ENCODE assay signal across 11 cellular contexts in the genomic region with DNA sequence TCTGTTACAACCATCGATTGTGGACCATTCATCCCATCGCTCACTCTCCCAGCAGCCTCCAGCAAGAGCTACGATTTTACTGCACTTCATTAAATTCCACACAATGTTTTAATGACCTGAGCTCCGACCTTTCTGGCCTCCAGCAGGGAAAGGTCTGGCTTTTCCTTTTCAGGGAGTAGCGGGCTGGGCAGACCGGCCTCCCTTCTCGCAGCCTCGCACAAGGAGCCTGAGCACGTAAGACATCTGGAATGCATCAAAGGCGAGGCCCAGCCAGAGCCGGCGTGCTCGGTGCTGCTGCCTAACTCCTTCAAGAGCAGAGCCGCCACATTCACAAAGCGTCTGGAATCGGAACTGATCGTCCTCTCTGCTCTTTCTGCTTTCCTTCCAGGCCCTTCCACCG. TPM values are rescaled to one million over a fixed set of nuclear protein-coding genes. Genes with fewer than 3 reads are reported as not detected.
A peak's percentile ranks its signal among the peaks of the same experiment; 100 is the strongest.
DNase-seq lines count a peak whose midpoint lies in the region; ATAC-seq and TF ChIP-seq lines count a peak whose summit lies in the region.
"Had no signal": no experiment of that assay in that cellular context is flagged by ENCODE, and none has a peak within 500 bp of the region (broad histone marks: within the 10 kb centered on the region; RNA-seq: fewer than 3 reads in every experiment).

No MANE protein-coding gene starts in this region.

- H3K9me3 Mint-ChIP-seq in MCF 10A (ENCODE audit: unreplicated experiment) (no peaks in the 10 kb centered on the region), neural progenitor cell (peaks cover 24% of the 10 kb centered on the region)

- H3K27me3 Mint-ChIP-seq in MCF 10A (ENCODE audit: insufficient read depth, unreplicated experiment) = no peaks in the 10 kb centered on the region
- H3K27me3 Mint-ChIP-seq in neural progenitor cell (ENCODE audit: insufficient read depth, low read depth) = peaks cover 5% of the 10 kb centered on the region

- H3K36me3 ChIP-seq in breast epithelium (no peaks in the 10 kb centered on the region), neural progenitor cell (no peaks in the 10 kb centered on the region), aorta (ENCODE audit: control insufficient read depth in 1 of 2, insufficient read depth in 2 of 2, low read length in 1 of 2) (no peaks in the 10 kb centered on the region)

- CTCF ChIA-PET in MCF 10A (lab: Yijun Ruan, JAX) = interaction anchor here (2.0 kb wide), 1 partner anchor 11 kb away, joined by 4 read pairs; no protein-coding TSS in a partner anchor

- no peaks in the 10 kb centered on the region for H3K27me3 ChIP-seq in breast epithelium
- no peaks in the 10 kb centered on the region for H3K27me3 ChIP-seq in neural progenitor cell
- H3K27me3 ChIP-seq in aorta (ENCODE audit: control insufficient read depth in 1 of 2, insufficient read depth in 2 of 2, low read length in 1 of 2) = no peaks in the 10 kb centered on the region

- peak overlapping the region; percentile 59 for H3K4me2 ChIP-seq in neural progenitor cell

- H3K4me3 Mint-ChIP-seq in MCF 10A (ENCODE audit: unreplicated experiment) = no peak overlapping the region
- H3K4me3 Mint-ChIP-seq in neural progenitor cell = peak overlapping the region; percentile 63

- H3K27ac ChIP-seq in breast epithelium (peak overlapping the region; percentile 33 to 63), neural progenitor cell (peak overlapping the region; percentile 83), aorta (ENCODE audit: low read depth in 1 of 2, low read length in 2 of 2) (peak overlapping the region in 1 of 2 donors; percentile 48)

- intact Hi-C loops in breast epithelium (cut with DNase I; ENCODE audit: low total_unique reads) = no loop called here
- intact Hi-C loops in MCF 10A (cut with micrococcal nuclease) = no loop called here
- intact Hi-C loops in aorta (cut with DNase I) = loop anchor here (5.0 kb wide), 2 partner anchors 33 to 62 kb away; partner anchors contain the start of genes FHAD1 (in 1 of the 2) and TMEM51 (in 1 of the 2)

- no peaks in the 10 kb centered on the region for H3K4me1 ChIP-seq in breast epithelium
- peaks cover 36% of the 10 kb centered on the region for H3K4me1 ChIP-seq in neural progenitor cell
- H3K4me1 ChIP-seq in aorta (ENCODE audit: control insufficient read depth in 1 of 2, insufficient read depth in 2 of 2, low read length in 2 of 2) = peaks cover 0 to 7% of the 10 kb centered on the region in 2 donors

- no peaks in the 10 kb centered on the region for H3K4me1 Mint-ChIP-seq in MCF 10A (ENCODE audit: insufficient read depth, unreplicated experiment)
- H3K4me1 Mint-ChIP-seq in neural progenitor cell = peaks cover 46% of the 10 kb centered on the region

- no TSS peak for BruUV-seq in MCF 10A (replicated peaks; lab: Mats Ljungman, UMichigan)

- 35 to 45% methylated on average over 18 of the region's 18 CpGs for WGBS in aorta, 2 donors

- ATAC-seq in aorta (ENCODE audit: low FRiP score) = peak; percentile 37

- H3F3A ChIP-seq in neural progenitor cell (ENCODE audit: low read depth) = peaks cover 34% of the 10 kb centered on the region

- H3K4me3 ChIP-seq in breast epithelium (no peak overlapping the region), fibroblast of villous mesenchyme (ENCODE audit: low read depth, low read length) (no peak overlapping the region), neural progenitor cell (no peak overlapping the region), aorta (ENCODE audit: low read length in 2 of 2) (no peak overlapping the region)
- H3K4me3 ChIP-seq: lung had no signal

- TF ChIP-seq CTCF in breast epithelium (IDR thresholded peaks at IDR 0.05) = no peak
- TF ChIP-seq CTCF in MCF 10A (IDR thresholded peaks at IDR 0.05; ENCODE audit: unreplicated experiment) = no peak
- TF ChIP-seq CTCF in fibroblast of villous mesenchyme (IDR thresholded peaks at IDR 0.05; ENCODE audit: insufficient read depth, low read depth, low read length) = no peak
- no peak for TF ChIP-seq CTCF in neural progenitor cell (IDR thresholded peaks at IDR 0.05)

- DNase-seq in breast epithelium (ENCODE audit: low spot score in 2 of 2) (no peak), MCF 10A (ENCODE audit: unreplicated experiment) (no peak), fibroblast of villous mesenchyme (ENCODE audit: low read depth) (peak; percentile 95), neural progenitor cell (ENCODE audit: low spot score) (peak; percentile 92), aorta (peak; percentile 67 to 78), activated gamma-delta T cell (lab: John Stamatoyannopoulos, UW) (no peak), midbrain (lab: John Stamatoyannopoulos, UW) (no peak), HCEC 1CT (no peak)
- DNase-seq: activated naive CD4-positive, alpha-beta T cell treated with Interleukin-2 at 50 U/mL for 16 hours; NCI-H446 had no signal

- H3K27ac Mint-ChIP-seq in MCF 10A (ENCODE audit: low read depth, unreplicated experiment) (no peak overlapping the region), neural progenitor cell (peak overlapping the region; percentile 100)

- H3K79me2 ChIP-seq in neural progenitor cell (ENCODE audit: low read depth) = no peaks in the 10 kb centered on the region

- no peak for TF ChIP-seq POLR2A in breast epithelium (IDR thresholded peaks at IDR 0.05)

- H3K36me3 Mint-ChIP-seq in MCF 10A (ENCODE audit: insufficient read depth, unreplicated experiment) = peaks cover 6% of the 10 kb centered on the region
- H3K36me3 Mint-ChIP-seq in neural progenitor cell = peaks cover 27% of the 10 kb centered on the region

- H4K20me1 ChIP-seq in neural progenitor cell (ENCODE audit: low read depth) = no peaks in the 10 kb centered on the region

- no peak overlapping the region for H3K9ac ChIP-seq in neural progenitor cell

- H3K9me3 ChIP-seq in breast epithelium (no peaks in the 10 kb centered on the region), neural progenitor cell (ENCODE audit: low read depth) (peaks cover 6% of the 10 kb centered on the region), aorta (ENCODE audit: control insufficient read depth, low read length) (no peaks in the 10 kb centered on the region)

- POLR2A ChIA-PET in MCF 10A (lab: Yijun Ruan, JAX) = no interaction called here

- H2AFZ ChIP-seq in neural progenitor cell (replicated peaks) = peak overlapping the region; percentile 27

RNA-seq across cellular contexts. Expression of gene FHAD1, which starts 32.5 kb away (rescaled TPM):
- total RNA-seq in breast epithelium (1 to 10 TPM in 2 of 3 donors, not detected in 1; 1.0 to 2.3 TPM), MCF 10A (2022) (not detected in 2 replicates), fibroblast of villous mesenchyme (under 0.01 TPM in 2 replicates), neural progenitor cell (ENCODE audit: low replicate concordance) (2.9 and 9.1 TPM in 2 replicates), aorta (1 to 10 TPM in 1 of 2 donors, under 1 TPM in 1; 0.32 to 2.7 TPM)
- under 1 TPM in 1 of 2 donors, not detected in 1; 0.03 TPM for polyA plus RNA-seq in aorta

Comparison
In these comparisons a context has a peak if more than half of its experiments do, and no peak if none do; other contexts are left out.
1. DNase-seq: peak in fibroblast of villous mesenchyme (single experiment), neural progenitor cell (single experiment) and aorta (2 of 2); none in breast epithelium (0 of 2), MCF 10A (single experiment), activated gamma-delta T cell (single experiment), midbrain (single experiment) and HCEC 1CT (single experiment).
2. intact Hi-C loops: an anchor here in aorta (5.0 kb wide); none called in breast epithelium and MCF 10A.